Comparison of ENCODE assay signal across 8 cellular contexts in the genomic region with DNA sequence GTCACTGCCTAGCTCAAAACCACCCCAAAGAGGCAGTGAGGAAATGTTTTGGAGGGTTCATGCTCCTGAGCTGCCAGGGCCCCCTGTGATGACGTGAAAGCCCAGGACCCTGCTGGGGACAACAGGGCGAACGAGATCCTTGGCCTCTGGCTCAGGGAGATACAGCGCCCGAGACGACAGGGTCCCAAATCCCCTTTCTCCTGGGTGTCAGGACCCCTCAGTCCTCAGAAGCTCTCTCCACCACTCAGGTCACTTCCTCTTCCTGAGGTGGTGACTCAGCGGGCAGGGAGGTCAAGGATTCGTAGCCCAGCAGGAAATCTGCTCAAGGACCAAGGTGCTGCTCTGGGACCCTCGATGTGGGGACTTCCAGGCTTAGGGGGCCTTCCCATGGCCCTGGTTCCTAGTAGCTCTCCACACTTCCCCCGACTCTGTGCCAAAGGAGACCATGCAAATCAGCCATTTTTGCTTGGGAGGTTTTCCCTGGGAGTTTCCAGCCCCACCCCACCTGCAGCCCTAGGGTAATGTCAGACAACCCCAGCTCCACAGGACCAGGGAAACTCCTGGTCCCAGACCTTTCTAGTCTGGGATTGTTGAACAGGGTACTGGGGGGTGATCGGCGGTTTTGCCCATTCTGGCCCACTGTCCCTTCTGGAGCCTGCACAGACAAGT. TPM values are rescaled to one million over a fixed set of nuclear protein-coding genes. Genes with fewer than 3 reads are reported as not detected.
DNase-seq lines count a peak whose midpoint lies in the region; ATAC-seq and TF ChIP-seq lines count a peak whose summit lies in the region.

No MANE protein-coding gene starts in this region.

- H3K36me3 Mint-ChIP-seq in CD14-positive monocyte = peaks cover 21 to 32% of the 10 kb centered on the region in 2 donors
- H3K36me3 Mint-ChIP-seq in naive thymus-derived CD4-positive, alpha-beta T cell = peaks cover 3 to 17% (median 13%) of the 10 kb centered on the region in 5 donors

- H3K4me1 ChIP-seq in naive thymus-derived CD4-positive, alpha-beta T cell (ENCODE audit: control insufficient read depth in 2 of 2, insufficient read depth in 2 of 2, low read length in 2 of 2) = peaks cover 73 to 88% of the 10 kb centered on the region in 2 donors

- intact Hi-C loops in CD14-positive monocyte (cut with micrococcal nuclease) = no loop called here
- intact Hi-C loops in naive thymus-derived CD4-positive, alpha-beta T cell (cut with micrococcal nuclease) = loop anchor here in 1 of 2 donors (5.0 kb wide), 1 partner anchor 121 kb away; the partner anchor contains the start of gene DDX6

- ATAC-seq in naive thymus-derived CD4-positive, alpha-beta T cell = no peak
- ATAC-seq in esophagus mucosa (no peak), GM19328 (IDR thresholded peaks at IDR 0.05; ENCODE audit: unreplicated experiment) (no peak)

- DNase-seq in CD14-positive monocyte (ENCODE audit: low spot score) (peak; percentile 69), MG63 (peak; percentile 66), caudate nucleus (lab: John Stamatoyannopoulos, UW) (no peak), hippocampal formation (lab: John Stamatoyannopoulos, UW) (no peak), DMS79 (lab: John Stamatoyannopoulos, UW) (no peak)
- DNase-seq in naive thymus-derived CD4-positive, alpha-beta T cell = peak in 3 of 9 donors; percentile 8 to 68 (median 42)

- H3K27ac ChIP-seq in caudate nucleus (ENCODE audit: low read depth, low read length) = peak overlapping the region; percentile 74
- peak overlapping the region; percentile 96 for H3K27ac ChIP-seq in naive thymus-derived CD4-positive, alpha-beta T cell (ENCODE audit: low read depth, low read length)

- H3K9me3 Mint-ChIP-seq in CD14-positive monocyte = peaks cover 0 to 2% (median 0%) of the 10 kb centered on the region in 7 donors
- peaks cover 0 to 2% (median 0%) of the 10 kb centered on the region in 11 donors for H3K9me3 Mint-ChIP-seq in naive thymus-derived CD4-positive, alpha-beta T cell

- H3K27me3 Mint-ChIP-seq in CD14-positive monocyte (ENCODE audit: low read depth in 3 of 3) = peaks cover 7 to 28% (median 15%) of the 10 kb centered on the region in 3 donors
- no peaks in the 10 kb centered on the region for H3K27me3 Mint-ChIP-seq in naive thymus-derived CD4-positive, alpha-beta T cell

- peaks cover 35% of the 10 kb centered on the region for H3K36me3 ChIP-seq in MG63
- H3K36me3 ChIP-seq in naive thymus-derived CD4-positive, alpha-beta T cell (ENCODE audit: control insufficient read depth in 2 of 3, insufficient read depth in 3 of 3, low read length in 3 of 3) = peaks cover 0 to 9% (median 2%) of the 10 kb centered on the region in 3 experiments

- no peaks in the 10 kb centered on the region for H3K27me3 ChIP-seq in MG63
- H3K27me3 ChIP-seq in naive thymus-derived CD4-positive, alpha-beta T cell (ENCODE audit: control insufficient read depth in 2 of 2, insufficient read depth in 2 of 2, low read length in 2 of 2) = no peaks in the 10 kb centered on the region

- TF ChIP-seq CTCF in CD14-positive monocyte (IDR thresholded peaks at IDR 0.05) = no peak

- H3K9me3 ChIP-seq in MG63 = no peaks in the 10 kb centered on the region
- no peaks in the 10 kb centered on the region for H3K9me3 ChIP-seq in naive thymus-derived CD4-positive, alpha-beta T cell (ENCODE audit: control insufficient read depth in 2 of 3, low read length in 3 of 3)

- peak overlapping the region in 6 of 7 donors; percentile 13 to 90 (median 84) for H3K27ac Mint-ChIP-seq in CD14-positive monocyte
- H3K27ac Mint-ChIP-seq in naive thymus-derived CD4-positive, alpha-beta T cell = peak overlapping the region; percentile 85 to 100 (median 98)

- POLR2A ChIA-PET in naive thymus-derived CD4-positive, alpha-beta T cell (lab: Charles Lee) = interaction anchor here (0.6 to 10.8 kb wide), 12 partner anchors 17 to 221 kb away, joined by 3 to 201 read pairs (median 10); partner anchors contain the start of genes DDX6, RPS25, TRAPPC4 and VPS11

- CTCF ChIA-PET in naive thymus-derived CD4-positive, alpha-beta T cell (lab: Charles Lee) = interaction anchor here (0.8 to 2.6 kb wide), 8 partner anchors 9 to 223 kb away, joined by 3 to 6 read pairs (median 4); partner anchors contain the start of gene DDX6

- H3K4me1 Mint-ChIP-seq in CD14-positive monocyte = peaks cover 74% of the 10 kb centered on the region
- peaks cover 56 to 85% (median 75%) of the 10 kb centered on the region in 7 donors for H3K4me1 Mint-ChIP-seq in naive thymus-derived CD4-positive, alpha-beta T cell

- no peak overlapping the region for H3K4me3 ChIP-seq in MG63
- H3K4me3 ChIP-seq in naive thymus-derived CD4-positive, alpha-beta T cell (ENCODE audit: low read length) = peak overlapping the region; percentile 66

- peak overlapping the region in 1 of 2 donors; percentile 30 for H3K4me3 Mint-ChIP-seq in CD14-positive monocyte
- peak overlapping the region; percentile 78 to 99 (median 90) for H3K4me3 Mint-ChIP-seq in naive thymus-derived CD4-positive, alpha-beta T cell

RNA-seq across cellular contexts. Expression of gene BCL9L, which starts 12.8 kb away (rescaled TPM):
- 1 to 10 TPM in 1 of 2 donors, under 1 TPM in 1; 0.11 to 1.8 TPM for polyA plus RNA-seq in CD14-positive monocyte
- total RNA-seq in MG63 (2014; rRNA removed; shearing (Covaris generic); ENCODE audit: low replicate concordance) = 1.8 and 2.3 TPM in 2 replicates
- 100 to 1,000 TPM in 4 of 5 experiments, 10 to 100 TPM in 1; 67.8 to 269 (median 266) TPM for total RNA-seq in naive thymus-derived CD4-positive, alpha-beta T cell
- polyA plus RNA-seq in naive thymus-derived CD4-positive, alpha-beta T cell = 1 to 10 TPM; 6.7 to 7.2 TPM
- total RNA-seq in esophagus mucosa = 44.6 TPM

RNA-seq across cellular contexts. Expression of gene CXCR5, which starts 29.2 kb away (rescaled TPM):
- under 1 TPM; 0.08 to 0.09 TPM for polyA plus RNA-seq in CD14-positive monocyte
- total RNA-seq in MG63 (2014; rRNA removed; shearing (Covaris generic); ENCODE audit: low replicate concordance) = not detected in 2 replicates
- total RNA-seq in naive thymus-derived CD4-positive, alpha-beta T cell = 1 to 10 TPM in 4 of 5 experiments, under 1 TPM in 1; 0.41 to 2.9 (median 2.1) TPM
- polyA plus RNA-seq in naive thymus-derived CD4-positive, alpha-beta T cell = 1 to 10 TPM in 1 of 2 donors, under 1 TPM in 1; 0.60 to 1.1 TPM
- total RNA-seq in esophagus mucosa = 0.20 TPM

RNA-seq across cellular contexts. Expression of gene UPK2, which starts 43.2 kb away (rescaled TPM):
- not detected for polyA plus RNA-seq in CD14-positive monocyte
- not detected in 2 replicates for total RNA-seq in MG63 (2014; rRNA removed; shearing (Covaris generic); ENCODE audit: low replicate concordance)
- total RNA-seq in naive thymus-derived CD4-positive, alpha-beta T cell = under 1 TPM in 1 of 5 experiments, not detected in 4; 0.24 TPM
- under 1 TPM in 1 of 2 donors, not detected in 1; 0.51 TPM for polyA plus RNA-seq in naive thymus-derived CD4-positive, alpha-beta T cell
- total RNA-seq in esophagus mucosa = 0.32 TPM

RNA-seq across cellular contexts. Expression of gene FOXR1, which starts 58.7 kb away (rescaled TPM):
- not detected for polyA plus RNA-seq in CD14-positive monocyte
- not detected in 2 replicates for total RNA-seq in MG63 (2014; rRNA removed; shearing (Covaris generic); ENCODE audit: low replicate concordance)
- not detected for total RNA-seq in naive thymus-derived CD4-positive, alpha-beta T cell
- polyA plus RNA-seq in naive thymus-derived CD4-positive, alpha-beta T cell = not detected
- not detected for total RNA-seq in esophagus mucosa

Comparison
In these comparisons a context has a peak if more than half of its experiments do, and no peak if none do; other contexts are left out.
1. DNase-seq: peak in CD14-positive monocyte (single experiment) and MG63 (single experiment); none in caudate nucleus (0 of 61), hippocampal formation (0 of 2) and DMS79 (single experiment).
2. RNA of gene BCL9L, which starts 12.8 kb away (total RNA-seq): 67.8 to 269 TPM in naive thymus-derived CD4-positive, alpha-beta T cell and 44.6 TPM in esophagus mucosa (single experiment); 1.8 to 2.3 TPM in MG63; every median in the first group is over 10 times any median in the second.